Comparison of ENCODE assay signal across 1 cellular context in the genomic region with DNA sequence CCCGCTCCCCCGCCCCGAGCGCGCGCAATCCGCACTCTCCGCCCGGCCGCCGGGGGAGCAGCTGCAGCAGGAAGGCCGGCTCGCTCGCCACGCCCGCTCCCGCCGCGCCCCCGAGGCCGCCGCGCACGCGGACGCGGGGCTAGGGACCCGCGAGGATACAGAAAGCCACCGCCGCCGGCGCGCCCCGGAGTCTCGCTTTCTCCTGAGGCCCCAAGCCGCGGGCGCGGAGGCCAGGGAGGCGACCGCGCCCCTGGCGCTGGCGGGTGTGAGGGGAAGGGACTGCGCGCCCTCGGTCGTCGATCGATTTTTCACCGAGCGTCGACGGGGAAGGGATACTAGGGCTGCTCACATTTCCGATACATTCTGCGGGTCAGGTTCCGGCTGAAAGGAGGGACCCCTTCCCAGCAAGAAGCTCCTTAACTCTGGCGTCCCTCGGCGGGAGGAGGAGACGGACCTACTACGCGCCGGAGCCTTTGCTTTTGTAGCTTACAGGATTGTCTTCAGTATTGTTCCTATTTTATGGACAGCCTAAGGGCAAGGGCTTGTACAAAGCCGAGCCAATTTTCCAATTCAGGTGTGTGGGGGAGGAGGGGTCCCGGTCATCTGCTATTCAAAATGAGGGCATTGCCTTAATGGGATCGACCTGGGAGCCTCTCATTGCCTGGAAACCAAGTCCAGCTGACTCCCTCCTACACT.
TF ChIP-seq lines count a peak whose summit lies in the region.

No MANE protein-coding gene starts in this region.

TF ChIP-seq in K562, 482 proteins besides CTCF, POLR2A, EP300 and RAD21 (continued from another document):
- TF ChIP-seq, protein P1, sequence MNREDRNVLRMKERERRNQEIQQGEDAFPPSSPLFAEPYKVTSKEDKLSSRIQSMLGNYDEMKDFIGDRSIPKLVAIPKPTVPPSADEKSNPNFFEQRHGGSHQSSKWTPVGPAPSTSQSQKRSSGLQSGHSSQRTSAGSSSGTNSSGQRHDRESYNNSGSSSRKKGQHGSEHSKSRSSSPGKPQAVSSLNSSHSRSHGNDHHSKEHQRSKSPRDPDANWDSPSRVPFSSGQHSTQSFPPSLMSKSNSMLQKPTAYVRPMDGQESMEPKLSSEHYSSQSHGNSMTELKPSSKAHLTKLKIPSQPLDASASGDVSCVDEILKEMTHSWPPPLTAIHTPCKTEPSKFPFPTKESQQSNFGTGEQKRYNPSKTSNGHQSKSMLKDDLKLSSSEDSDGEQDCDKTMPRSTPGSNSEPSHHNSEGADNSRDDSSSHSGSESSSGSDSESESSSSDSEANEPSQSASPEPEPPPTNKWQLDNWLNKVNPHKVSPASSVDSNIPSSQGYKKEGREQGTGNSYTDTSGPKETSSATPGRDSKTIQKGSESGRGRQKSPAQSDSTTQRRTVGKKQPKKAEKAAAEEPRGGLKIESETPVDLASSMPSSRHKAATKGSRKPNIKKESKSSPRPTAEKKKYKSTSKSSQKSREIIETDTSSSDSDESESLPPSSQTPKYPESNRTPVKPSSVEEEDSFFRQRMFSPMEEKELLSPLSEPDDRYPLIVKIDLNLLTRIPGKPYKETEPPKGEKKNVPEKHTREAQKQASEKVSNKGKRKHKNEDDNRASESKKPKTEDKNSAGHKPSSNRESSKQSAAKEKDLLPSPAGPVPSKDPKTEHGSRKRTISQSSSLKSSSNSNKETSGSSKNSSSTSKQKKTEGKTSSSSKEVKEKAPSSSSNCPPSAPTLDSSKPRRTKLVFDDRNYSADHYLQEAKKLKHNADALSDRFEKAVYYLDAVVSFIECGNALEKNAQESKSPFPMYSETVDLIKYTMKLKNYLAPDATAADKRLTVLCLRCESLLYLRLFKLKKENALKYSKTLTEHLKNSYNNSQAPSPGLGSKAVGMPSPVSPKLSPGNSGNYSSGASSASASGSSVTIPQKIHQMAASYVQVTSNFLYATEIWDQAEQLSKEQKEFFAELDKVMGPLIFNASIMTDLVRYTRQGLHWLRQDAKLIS (CRISPR knock-in tag; IDR thresholded peaks at IDR 0.05) = no peak
- TF ChIP-seq ZFX (CRISPR knock-in tag; IDR thresholded peaks at IDR 0.05) (peak; percentile 70), SUPT5H (IDR thresholded peaks at IDR 0.05) (peak; percentile 63; the same call in 1 of the 2 replicates)
- TF ChIP-seq, protein P2, sequence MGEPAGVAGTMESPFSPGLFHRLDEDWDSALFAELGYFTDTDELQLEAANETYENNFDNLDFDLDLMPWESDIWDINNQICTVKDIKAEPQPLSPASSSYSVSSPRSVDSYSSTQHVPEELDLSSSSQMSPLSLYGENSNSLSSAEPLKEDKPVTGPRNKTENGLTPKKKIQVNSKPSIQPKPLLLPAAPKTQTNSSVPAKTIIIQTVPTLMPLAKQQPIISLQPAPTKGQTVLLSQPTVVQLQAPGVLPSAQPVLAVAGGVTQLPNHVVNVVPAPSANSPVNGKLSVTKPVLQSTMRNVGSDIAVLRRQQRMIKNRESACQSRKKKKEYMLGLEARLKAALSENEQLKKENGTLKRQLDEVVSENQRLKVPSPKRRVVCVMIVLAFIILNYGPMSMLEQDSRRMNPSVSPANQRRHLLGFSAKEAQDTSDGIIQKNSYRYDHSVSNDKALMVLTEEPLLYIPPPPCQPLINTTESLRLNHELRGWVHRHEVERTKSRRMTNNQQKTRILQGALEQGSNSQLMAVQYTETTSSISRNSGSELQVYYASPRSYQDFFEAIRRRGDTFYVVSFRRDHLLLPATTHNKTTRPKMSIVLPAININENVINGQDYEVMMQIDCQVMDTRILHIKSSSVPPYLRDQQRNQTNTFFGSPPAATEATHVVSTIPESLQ (CRISPR knock-in tag; IDR thresholded peaks at IDR 0.05) = no peak
